ENCODE assay signal across 3 cellular contexts in the genomic region with DNA sequence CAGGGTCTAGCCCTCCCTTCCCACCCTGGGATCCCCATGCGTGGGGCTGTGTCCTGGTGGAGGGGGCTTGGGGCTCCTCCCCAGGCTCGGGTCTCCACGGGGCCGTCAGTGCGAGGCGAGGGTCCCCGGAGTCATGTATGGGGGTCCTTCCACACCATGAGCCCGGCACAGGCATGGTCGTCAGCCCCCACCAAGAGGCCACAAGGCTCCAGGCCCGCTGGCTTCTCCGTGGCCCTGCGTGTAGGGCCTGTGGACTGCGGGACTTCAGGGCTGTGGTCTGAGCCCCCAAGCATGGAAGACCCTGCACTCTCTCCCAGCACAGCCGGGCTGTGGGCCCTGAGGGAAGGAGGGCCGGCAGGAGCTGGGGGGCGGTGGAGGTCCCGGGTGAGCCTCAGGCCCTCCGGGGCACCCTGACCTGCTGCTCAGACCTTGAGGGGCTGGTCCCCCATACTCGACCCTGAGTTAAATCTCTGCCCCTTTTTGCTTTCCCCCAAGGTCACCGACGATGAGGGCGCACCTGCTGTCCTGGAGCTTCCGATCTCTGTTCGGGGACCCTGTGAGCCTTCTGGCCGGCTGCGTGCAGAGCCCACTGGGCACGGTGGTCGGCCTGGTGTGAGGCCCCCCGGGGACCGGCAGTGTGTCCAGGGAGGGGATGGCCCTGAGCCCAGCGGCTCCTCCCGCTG.
TF ChIP-seq lines count a peak whose summit lies in the region.

No MANE protein-coding gene starts in this region.

TF ChIP-seq in SK-N-SH, 30 proteins besides CTCF, POLR2A, EP300 and RAD21:
- TF ChIP-seq, protein P1, sequence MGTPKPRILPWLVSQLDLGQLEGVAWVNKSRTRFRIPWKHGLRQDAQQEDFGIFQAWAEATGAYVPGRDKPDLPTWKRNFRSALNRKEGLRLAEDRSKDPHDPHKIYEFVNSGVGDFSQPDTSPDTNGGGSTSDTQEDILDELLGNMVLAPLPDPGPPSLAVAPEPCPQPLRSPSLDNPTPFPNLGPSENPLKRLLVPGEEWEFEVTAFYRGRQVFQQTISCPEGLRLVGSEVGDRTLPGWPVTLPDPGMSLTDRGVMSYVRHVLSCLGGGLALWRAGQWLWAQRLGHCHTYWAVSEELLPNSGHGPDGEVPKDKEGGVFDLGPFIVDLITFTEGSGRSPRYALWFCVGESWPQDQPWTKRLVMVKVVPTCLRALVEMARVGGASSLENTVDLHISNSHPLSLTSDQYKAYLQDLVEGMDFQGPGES (IDR thresholded peaks at IDR 0.05; ENCODE audit: low read depth, low read length): no peak
- no peak for TF ChIP-seq REST (IDR thresholded peaks at IDR 0.05; ENCODE audit: low read depth, low read length)
- TF ChIP-seq ELF1 (IDR thresholded peaks at IDR 0.05): no peak
- TF ChIP-seq CHD2 (IDR thresholded peaks at IDR 0.05; ENCODE audit: low read length, partially characterized antibody): no peak
- no peak for TF ChIP-seq GABPA (IDR thresholded peaks at IDR 0.05; ENCODE audit: low read depth)

TF ChIP-seq in SK-N-SH treated with all-trans-retinoic acid at 6 μM for 48 hours, 23 proteins besides CTCF, POLR2A, EP300 and RAD21:
- TF ChIP-seq ZC3H10 (CRISPR knock-in tag; IDR thresholded peaks at IDR 0.05): no peak
- no peak for TF ChIP-seq OSR1 (CRISPR knock-in tag; IDR thresholded peaks at IDR 0.05)
- TF ChIP-seq ZNF70 (CRISPR knock-in tag; IDR thresholded peaks at IDR 0.05): no peak
- TF ChIP-seq BACH2 (CRISPR knock-in tag; IDR thresholded peaks at IDR 0.05; ENCODE audit: borderline replicate concordance): no peak
- TF ChIP-seq SNAI2 (CRISPR knock-in tag; IDR thresholded peaks at IDR 0.05): no peak
- no peak for TF ChIP-seq ZNF8 (CRISPR knock-in tag; IDR thresholded peaks at IDR 0.05)
- TF ChIP-seq, protein P2, sequence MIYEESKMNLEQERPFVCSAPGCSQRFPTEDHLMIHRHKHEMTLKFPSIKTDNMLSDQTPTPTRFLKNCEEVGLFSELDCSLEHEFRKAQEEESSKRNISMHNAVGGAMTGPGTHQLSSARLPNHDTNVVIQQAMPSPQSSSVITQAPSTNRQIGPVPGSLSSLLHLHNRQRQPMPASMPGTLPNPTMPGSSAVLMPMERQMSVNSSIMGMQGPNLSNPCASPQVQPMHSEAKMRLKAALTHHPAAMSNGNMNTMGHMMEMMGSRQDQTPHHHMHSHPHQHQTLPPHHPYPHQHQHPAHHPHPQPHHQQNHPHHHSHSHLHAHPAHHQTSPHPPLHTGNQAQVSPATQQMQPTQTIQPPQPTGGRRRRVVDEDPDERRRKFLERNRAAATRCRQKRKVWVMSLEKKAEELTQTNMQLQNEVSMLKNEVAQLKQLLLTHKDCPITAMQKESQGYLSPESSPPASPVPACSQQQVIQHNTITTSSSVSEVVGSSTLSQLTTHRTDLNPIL (CRISPR knock-in tag; IDR thresholded peaks at IDR 0.05; ENCODE audit: low read depth): no peak
- TF ChIP-seq ZFP3 (CRISPR knock-in tag; IDR thresholded peaks at IDR 0.05): no peak
- TF ChIP-seq POU6F1 (CRISPR knock-in tag; IDR thresholded peaks at IDR 0.05; ENCODE audit: borderline replicate concordance, low read depth): no peak
- no peak for TF ChIP-seq RARB (CRISPR knock-in tag; IDR thresholded peaks at IDR 0.05)
- TF ChIP-seq CSDC2 (CRISPR knock-in tag; IDR thresholded peaks at IDR 0.05): no peak
- TF ChIP-seq ZFP30 (CRISPR knock-in tag; IDR thresholded peaks at IDR 0.05): no peak
- TF ChIP-seq ZNF565 (CRISPR knock-in tag; conservative IDR thresholded peaks at IDR 0.05; ENCODE audit: low read depth): no peak
- no peak for TF ChIP-seq PPARA (CRISPR knock-in tag; IDR thresholded peaks at IDR 0.05; ENCODE audit: borderline replicate concordance)
- no peak for TF ChIP-seq ISL1 (CRISPR knock-in tag; IDR thresholded peaks at IDR 0.05)
- TF ChIP-seq, protein P3, sequence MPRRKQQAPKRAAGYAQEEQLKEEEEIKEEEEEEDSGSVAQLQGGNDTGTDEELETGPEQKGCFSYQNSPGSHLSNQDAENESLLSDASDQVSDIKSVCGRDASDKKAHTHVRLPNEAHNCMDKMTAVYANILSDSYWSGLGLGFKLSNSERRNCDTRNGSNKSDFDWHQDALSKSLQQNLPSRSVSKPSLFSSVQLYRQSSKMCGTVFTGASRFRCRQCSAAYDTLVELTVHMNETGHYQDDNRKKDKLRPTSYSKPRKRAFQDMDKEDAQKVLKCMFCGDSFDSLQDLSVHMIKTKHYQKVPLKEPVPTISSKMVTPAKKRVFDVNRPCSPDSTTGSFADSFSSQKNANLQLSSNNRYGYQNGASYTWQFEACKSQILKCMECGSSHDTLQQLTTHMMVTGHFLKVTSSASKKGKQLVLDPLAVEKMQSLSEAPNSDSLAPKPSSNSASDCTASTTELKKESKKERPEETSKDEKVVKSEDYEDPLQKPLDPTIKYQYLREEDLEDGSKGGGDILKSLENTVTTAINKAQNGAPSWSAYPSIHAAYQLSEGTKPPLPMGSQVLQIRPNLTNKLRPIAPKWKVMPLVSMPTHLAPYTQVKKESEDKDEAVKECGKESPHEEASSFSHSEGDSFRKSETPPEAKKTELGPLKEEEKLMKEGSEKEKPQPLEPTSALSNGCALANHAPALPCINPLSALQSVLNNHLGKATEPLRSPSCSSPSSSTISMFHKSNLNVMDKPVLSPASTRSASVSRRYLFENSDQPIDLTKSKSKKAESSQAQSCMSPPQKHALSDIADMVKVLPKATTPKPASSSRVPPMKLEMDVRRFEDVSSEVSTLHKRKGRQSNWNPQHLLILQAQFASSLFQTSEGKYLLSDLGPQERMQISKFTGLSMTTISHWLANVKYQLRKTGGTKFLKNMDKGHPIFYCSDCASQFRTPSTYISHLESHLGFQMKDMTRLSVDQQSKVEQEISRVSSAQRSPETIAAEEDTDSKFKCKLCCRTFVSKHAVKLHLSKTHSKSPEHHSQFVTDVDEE (CRISPR knock-in tag; IDR thresholded peaks at IDR 0.05): no peak
- TF ChIP-seq ESRRG (CRISPR knock-in tag; IDR thresholded peaks at IDR 0.05): no peak
TF ChIP-seq in SK-N-SH treated with all-trans-retinoic acid at 6 μM for 48 hours: peak in this region for 0.

TF ChIP-seq in H1, 55 proteins besides CTCF, POLR2A, EP300 and RAD21:
- TF ChIP-seq, protein P4, sequence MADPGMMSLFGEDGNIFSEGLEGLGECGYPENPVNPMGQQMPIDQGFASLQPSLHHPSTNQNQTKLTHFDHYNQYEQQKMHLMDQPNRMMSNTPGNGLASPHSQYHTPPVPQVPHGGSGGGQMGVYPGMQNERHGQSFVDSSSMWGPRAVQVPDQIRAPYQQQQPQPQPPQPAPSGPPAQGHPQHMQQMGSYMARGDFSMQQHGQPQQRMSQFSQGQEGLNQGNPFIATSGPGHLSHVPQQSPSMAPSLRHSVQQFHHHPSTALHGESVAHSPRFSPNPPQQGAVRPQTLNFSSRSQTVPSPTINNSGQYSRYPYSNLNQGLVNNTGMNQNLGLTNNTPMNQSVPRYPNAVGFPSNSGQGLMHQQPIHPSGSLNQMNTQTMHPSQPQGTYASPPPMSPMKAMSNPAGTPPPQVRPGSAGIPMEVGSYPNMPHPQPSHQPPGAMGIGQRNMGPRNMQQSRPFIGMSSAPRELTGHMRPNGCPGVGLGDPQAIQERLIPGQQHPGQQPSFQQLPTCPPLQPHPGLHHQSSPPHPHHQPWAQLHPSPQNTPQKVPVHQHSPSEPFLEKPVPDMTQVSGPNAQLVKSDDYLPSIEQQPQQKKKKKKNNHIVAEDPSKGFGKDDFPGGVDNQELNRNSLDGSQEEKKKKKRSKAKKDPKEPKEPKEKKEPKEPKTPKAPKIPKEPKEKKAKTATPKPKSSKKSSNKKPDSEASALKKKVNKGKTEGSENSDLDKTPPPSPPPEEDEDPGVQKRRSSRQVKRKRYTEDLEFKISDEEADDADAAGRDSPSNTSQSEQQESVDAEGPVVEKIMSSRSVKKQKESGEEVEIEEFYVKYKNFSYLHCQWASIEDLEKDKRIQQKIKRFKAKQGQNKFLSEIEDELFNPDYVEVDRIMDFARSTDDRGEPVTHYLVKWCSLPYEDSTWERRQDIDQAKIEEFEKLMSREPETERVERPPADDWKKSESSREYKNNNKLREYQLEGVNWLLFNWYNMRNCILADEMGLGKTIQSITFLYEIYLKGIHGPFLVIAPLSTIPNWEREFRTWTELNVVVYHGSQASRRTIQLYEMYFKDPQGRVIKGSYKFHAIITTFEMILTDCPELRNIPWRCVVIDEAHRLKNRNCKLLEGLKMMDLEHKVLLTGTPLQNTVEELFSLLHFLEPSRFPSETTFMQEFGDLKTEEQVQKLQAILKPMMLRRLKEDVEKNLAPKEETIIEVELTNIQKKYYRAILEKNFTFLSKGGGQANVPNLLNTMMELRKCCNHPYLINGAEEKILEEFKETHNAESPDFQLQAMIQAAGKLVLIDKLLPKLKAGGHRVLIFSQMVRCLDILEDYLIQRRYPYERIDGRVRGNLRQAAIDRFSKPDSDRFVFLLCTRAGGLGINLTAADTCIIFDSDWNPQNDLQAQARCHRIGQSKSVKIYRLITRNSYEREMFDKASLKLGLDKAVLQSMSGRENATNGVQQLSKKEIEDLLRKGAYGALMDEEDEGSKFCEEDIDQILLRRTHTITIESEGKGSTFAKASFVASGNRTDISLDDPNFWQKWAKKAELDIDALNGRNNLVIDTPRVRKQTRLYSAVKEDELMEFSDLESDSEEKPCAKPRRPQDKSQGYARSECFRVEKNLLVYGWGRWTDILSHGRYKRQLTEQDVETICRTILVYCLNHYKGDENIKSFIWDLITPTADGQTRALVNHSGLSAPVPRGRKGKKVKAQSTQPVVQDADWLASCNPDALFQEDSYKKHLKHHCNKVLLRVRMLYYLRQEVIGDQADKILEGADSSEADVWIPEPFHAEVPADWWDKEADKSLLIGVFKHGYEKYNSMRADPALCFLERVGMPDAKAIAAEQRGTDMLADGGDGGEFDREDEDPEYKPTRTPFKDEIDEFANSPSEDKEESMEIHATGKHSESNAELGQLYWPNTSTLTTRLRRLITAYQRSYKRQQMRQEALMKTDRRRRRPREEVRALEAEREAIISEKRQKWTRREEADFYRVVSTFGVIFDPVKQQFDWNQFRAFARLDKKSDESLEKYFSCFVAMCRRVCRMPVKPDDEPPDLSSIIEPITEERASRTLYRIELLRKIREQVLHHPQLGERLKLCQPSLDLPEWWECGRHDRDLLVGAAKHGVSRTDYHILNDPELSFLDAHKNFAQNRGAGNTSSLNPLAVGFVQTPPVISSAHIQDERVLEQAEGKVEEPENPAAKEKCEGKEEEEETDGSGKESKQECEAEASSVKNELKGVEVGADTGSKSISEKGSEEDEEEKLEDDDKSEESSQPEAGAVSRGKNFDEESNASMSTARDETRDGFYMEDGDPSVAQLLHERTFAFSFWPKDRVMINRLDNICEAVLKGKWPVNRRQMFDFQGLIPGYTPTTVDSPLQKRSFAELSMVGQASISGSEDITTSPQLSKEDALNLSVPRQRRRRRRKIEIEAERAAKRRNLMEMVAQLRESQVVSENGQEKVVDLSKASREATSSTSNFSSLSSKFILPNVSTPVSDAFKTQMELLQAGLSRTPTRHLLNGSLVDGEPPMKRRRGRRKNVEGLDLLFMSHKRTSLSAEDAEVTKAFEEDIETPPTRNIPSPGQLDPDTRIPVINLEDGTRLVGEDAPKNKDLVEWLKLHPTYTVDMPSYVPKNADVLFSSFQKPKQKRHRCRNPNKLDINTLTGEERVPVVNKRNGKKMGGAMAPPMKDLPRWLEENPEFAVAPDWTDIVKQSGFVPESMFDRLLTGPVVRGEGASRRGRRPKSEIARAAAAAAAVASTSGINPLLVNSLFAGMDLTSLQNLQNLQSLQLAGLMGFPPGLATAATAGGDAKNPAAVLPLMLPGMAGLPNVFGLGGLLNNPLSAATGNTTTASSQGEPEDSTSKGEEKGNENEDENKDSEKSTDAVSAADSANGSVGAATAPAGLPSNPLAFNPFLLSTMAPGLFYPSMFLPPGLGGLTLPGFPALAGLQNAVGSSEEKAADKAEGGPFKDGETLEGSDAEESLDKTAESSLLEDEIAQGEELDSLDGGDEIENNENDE (IDR thresholded peaks at IDR 0.05; ENCODE audit: insufficient replicate concordance, low read length): no peak
- TF ChIP-seq SIRT6 (IDR thresholded peaks at IDR 0.05; ENCODE audit: low read length) (no peak), SUZ12 (IDR thresholded peaks at IDR 0.05; ENCODE audit: low read length) (no peak), SIN3A (conservative IDR thresholded peaks at IDR 0.05 in 1 of 2, IDR thresholded peaks at IDR 0.05 in 1 of 2; ENCODE audit: low read depth in 1 of 2, low read length in 2 of 2) (no peak), ZNF274 (IDR thresholded peaks at IDR 0.05; ENCODE audit: borderline replicate concordance, extremely low read depth, low read length) (no peak)
- TF ChIP-seq, protein P5, sequence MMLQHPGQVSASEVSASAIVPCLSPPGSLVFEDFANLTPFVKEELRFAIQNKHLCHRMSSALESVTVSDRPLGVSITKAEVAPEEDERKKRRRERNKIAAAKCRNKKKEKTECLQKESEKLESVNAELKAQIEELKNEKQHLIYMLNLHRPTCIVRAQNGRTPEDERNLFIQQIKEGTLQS (IDR thresholded peaks at IDR 0.05; ENCODE audit: insufficient read depth, low read depth, low read length): no peak
